ENCODE assay signal across 1 cellular context in the genomic region with DNA sequence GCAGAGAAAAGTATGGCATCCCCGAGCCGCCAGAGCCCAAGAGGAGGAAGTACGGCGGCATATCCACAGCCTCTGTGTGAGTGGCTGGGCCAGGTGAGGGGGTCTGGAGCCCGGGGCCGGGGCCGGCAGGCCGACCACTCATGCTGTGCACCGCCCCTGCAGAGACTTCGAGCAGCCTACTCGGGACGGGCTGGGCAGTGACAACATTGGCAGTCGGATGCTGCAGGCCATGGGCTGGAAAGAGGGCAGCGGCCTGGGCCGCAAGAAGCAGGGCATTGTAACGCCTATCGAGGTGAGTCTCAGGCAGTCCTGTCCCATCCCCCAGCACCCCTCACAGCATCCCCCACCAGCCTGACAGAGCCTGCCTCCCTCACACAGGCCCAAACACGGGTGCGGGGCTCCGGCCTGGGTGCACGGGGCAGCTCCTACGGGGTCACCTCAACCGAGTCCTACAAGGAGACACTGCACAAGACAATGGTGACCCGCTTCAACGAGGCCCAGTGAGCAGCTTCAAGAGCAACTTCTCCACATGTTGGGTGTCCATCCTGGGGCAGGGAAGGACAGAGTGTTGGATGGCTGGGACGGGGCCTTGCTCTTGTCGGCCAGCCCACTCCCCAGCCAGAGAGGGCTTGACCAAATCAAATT.
TF ChIP-seq lines count a peak whose summit lies in the region.

No MANE protein-coding gene starts in this region.

TF ChIP-seq in K562, 482 proteins besides CTCF, POLR2A, EP300 and RAD21:
- TF ChIP-seq POLR2G (IDR thresholded peaks at IDR 0.05; ENCODE audit: low read depth, low read length) (peak; percentile 47; the same call in 1 of the 2 replicates), HCFC1 (IDR thresholded peaks at IDR 0.05; ENCODE audit: low read depth, low read length) (no peak), RBM22 (IDR thresholded peaks at IDR 0.05; ENCODE audit: low read depth, low read length, poor library complexity, severe bottlenecking) (peak; percentile 57)
